In genomic region chr10:68600041-68600778, GRCh38 we compare ENCODE assay signal across 8 cellular contexts. TPM values are rescaled to one million over a fixed set of nuclear protein-coding genes. Genes with fewer than 3 reads are reported as not detected.
DNase-seq lines count a peak whose midpoint lies in the region; ATAC-seq and TF ChIP-seq lines count a peak whose summit lies in the region.

No MANE protein-coding gene starts in this region.

- TF ChIP-seq CTCF in GM13977 (IDR thresholded peaks at IDR 0.05; ENCODE audit: extremely low read depth, insufficient read depth, missing control alignments) (no peak), sigmoid colon (IDR thresholded peaks at IDR 0.05) (no peak)

- H3K4me3 ChIP-seq in iPS DF 6.9 (ENCODE audit: low read length) (peak overlapping the region; percentile 10; the same call in 1 of the 2 replicates), sigmoid colon (peak overlapping the region; percentile 35 to 51 (median 48))

- H3K27ac ChIP-seq in iPS DF 6.9 (ENCODE audit: low read length) (no peak overlapping the region), sigmoid colon (peak overlapping the region; percentile 72 to 83 (median 80))

- H3K36me3 ChIP-seq in iPS DF 6.9 (ENCODE audit: control insufficient read depth, insufficient read depth, low read length), result no peaks in the 10 kb centered on the region; the same call in 1 of the 2 replicates
- H3K36me3 ChIP-seq in sigmoid colon, result no peaks in the 10 kb centered on the region

- H3K9me3 ChIP-seq in iPS DF 6.9 (ENCODE audit: control insufficient read depth, insufficient read depth, low read length), result no peaks in the 10 kb centered on the region
- H3K9me3 ChIP-seq in sigmoid colon, result no peaks in the 10 kb centered on the region

- in situ Hi-C loops in GM13977 (cut with MboI; ENCODE audit: low pct_unique_long_range_greater_than_20kb, low sequenced_read_pairs, unreplicated experiment), result no loop called here

- H3K4me1 ChIP-seq in iPS DF 6.9 (ENCODE audit: control insufficient read depth, insufficient read depth, low read length), result peaks cover 6% of the 10 kb centered on the region
- peaks cover 0 to 43% (median 42%) of the 10 kb centered on the region in 4 donors for H3K4me1 ChIP-seq in sigmoid colon

- TF ChIP-seq POLR2A in sigmoid colon (IDR thresholded peaks at IDR 0.05), result no peak

- no peak for TF ChIP-seq EP300 in sigmoid colon (IDR thresholded peaks at IDR 0.05)

- DNase-seq in GM13977 (ENCODE audit: low spot score) (peak; percentile 59), NCI-H146 treated with DMSO at 0.1 percent for 48 hours (lab: John Stamatoyannopoulos, UW; ENCODE audit: unreplicated experiment) (peak; percentile 93), T-helper 9 cell (peak; percentile 28), brain pericyte (ENCODE audit: low read depth, low spot score) (peak; percentile 77), iPS DF 6.9 (ENCODE audit: low read depth, low spot score) (peak; percentile 91), sigmoid colon (peak; percentile 82)

- WGBS in iPS DF 6.9 (ENCODE audit: insufficient coverage, insufficient read length), result no CpG with 5 or more reads among the region's 17 CpGs
- WGBS in sigmoid colon, 2 donors, result 2 to 5% methylated on average over 17 of the region's 17 CpGs

- intact Hi-C loops in sigmoid colon (cut with DNase I), result loop anchor here (2.0 kb wide), 1 partner anchor 39 kb away; the partner anchor contains the start of gene TET1

- ATAC-seq in HG02840 (IDR thresholded peaks at IDR 0.05; ENCODE audit: low FRiP score, unreplicated experiment), result peak; percentile 83
- ATAC-seq in HG03469 (IDR thresholded peaks at IDR 0.05; ENCODE audit: unreplicated experiment), result no peak

- H3K27me3 ChIP-seq in iPS DF 6.9 (ENCODE audit: control insufficient read depth, insufficient read depth, low read length) (no peaks in the 10 kb centered on the region), sigmoid colon (no peaks in the 10 kb centered on the region)

RNA-seq across cellular contexts. Expression of gene TET1, which starts 40.1 kb away (rescaled TPM):
- total RNA-seq in sigmoid colon, result 1 to 10 TPM; 6.4 to 8.9 (median 6.9) TPM
- under 1 TPM in 2 of 3 donors, not detected in 1; under 0.01 to 0.41 TPM for polyA plus RNA-seq in sigmoid colon

Comparison
In these comparisons a context has a peak if more than half of its experiments do, and no peak if none do; other contexts are left out.
1. DNase-seq: peak in every context shown above with its lines; median percentile 93 in NCI-H146 treated with DMSO at 0.1 percent for 48 hours; 91 in iPS DF 6.9; 82 in sigmoid colon; 77 in brain pericyte; 59 in GM13977; 28 in T-helper 9 cell.